ENCODE assay signal across 8 cellular contexts in the genomic region with DNA sequence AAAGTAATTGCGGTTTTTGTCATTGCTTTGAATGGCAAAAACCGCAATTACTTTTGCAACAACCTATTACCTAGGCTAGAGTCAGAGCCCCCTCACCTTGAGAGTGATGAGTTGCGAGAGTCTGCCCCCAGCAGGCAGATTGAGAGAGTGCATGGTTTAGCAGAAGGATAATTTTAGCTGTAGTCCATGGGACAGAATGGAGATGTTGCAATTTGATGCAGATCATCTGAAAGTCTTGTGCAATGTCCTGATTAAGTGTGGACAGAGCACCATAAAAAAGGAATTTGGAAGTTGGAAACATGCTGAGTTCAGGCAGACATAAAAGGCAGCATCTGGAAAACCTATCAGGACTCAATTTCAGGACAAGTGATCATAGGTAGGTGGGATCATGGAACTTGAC. TPM values are rescaled to one million over a fixed set of nuclear protein-coding genes. Genes with fewer than 3 reads are reported as not detected.
A peak's percentile ranks its signal among the peaks of the same experiment; 100 is the strongest.
DNase-seq lines count a peak whose midpoint lies in the region; ATAC-seq, FAIRE-seq and TF ChIP-seq lines count a peak whose summit lies in the region.

No MANE protein-coding gene starts in this region.

- H3K4me3 ChIP-seq in NT2/D1 (ENCODE audit: insufficient read length, low read depth): no peak overlapping the region

- H3K27ac ChIP-seq in 22Rv1: no peak overlapping the region
- H3K27ac ChIP-seq in epithelial cell of prostate: peak overlapping the region; percentile 61
- no peak overlapping the region for H3K27ac ChIP-seq in CD4-positive, alpha-beta T cell (ENCODE audit: low read depth, low read length)
- no peak overlapping the region for H3K27ac ChIP-seq in foreskin keratinocyte

- H3K4me1 Mint-ChIP-seq in neural crest cell: no peaks in the 10 kb centered on the region
- H3K4me1 Mint-ChIP-seq in CD4-positive, alpha-beta T cell (ENCODE audit: low read depth): no peaks in the 10 kb centered on the region

- no peak overlapping the region for H3K4me3 Mint-ChIP-seq in neural crest cell
- no peak overlapping the region for H3K4me3 Mint-ChIP-seq in CD4-positive, alpha-beta T cell

- POLR2A ChIA-PET in CD4-positive, alpha-beta T cell (lab: Charles Lee): no interaction called here

- no peak for TF ChIP-seq POLR2A in GM12891 (IDR thresholded peaks at IDR 0.05; ENCODE audit: low read depth, low read length)

- no peak overlapping the region for H3K9ac ChIP-seq in NT2/D1 (ENCODE audit: insufficient read length, low read depth)

- intact Hi-C loops in CD4-positive, alpha-beta T cell (cut with DNase I, micrococcal nuclease): no loop called here

- peaks cover 3% of the 10 kb centered on the region for H3K4me1 ChIP-seq in NT2/D1 (ENCODE audit: insufficient read depth, insufficient read length)
- no peaks in the 10 kb centered on the region for H3K4me1 ChIP-seq in foreskin keratinocyte

- CTCF ChIA-PET in CD4-positive, alpha-beta T cell (lab: Charles Lee): interaction anchor here (0.7 kb wide), 1 partner anchor 8 kb away, joined by 3 read pairs; no protein-coding TSS in a partner anchor

- H3K36me3 ChIP-seq in NT2/D1 (ENCODE audit: insufficient read depth, insufficient read length, low read length): no peaks in the 10 kb centered on the region

- ATAC-seq in HG02852 (IDR thresholded peaks at IDR 0.05; ENCODE audit: unreplicated experiment) (peak; percentile 61), foreskin keratinocyte (no peak)
- no peak for ATAC-seq in CD4-positive, alpha-beta T cell (ENCODE audit: poor library complexity)

- peak; percentile 24 for DNase-seq in GM12891 (ENCODE audit: insufficient read length, low spot score)
- peak; percentile 71 for DNase-seq in NT2/D1 (ENCODE audit: low read depth, low spot score)
- peak; percentile 43 for DNase-seq in epithelial cell of prostate (ENCODE audit: low read depth, low spot score)
- peak; percentile 6 for DNase-seq in neural crest cell (ENCODE audit: low read depth, low spot score)
- DNase-seq in CD4-positive, alpha-beta T cell: no peak
- no peak for DNase-seq in foreskin keratinocyte

- H3K9me3 Mint-ChIP-seq in neural crest cell: no peaks in the 10 kb centered on the region
- no peaks in the 10 kb centered on the region for H3K9me3 Mint-ChIP-seq in CD4-positive, alpha-beta T cell

- FAIRE-seq in GM12891 (lab: Jason Lieb, UNC): peak; percentile 95

- no peaks in the 10 kb centered on the region for H3K27me3 ChIP-seq in NT2/D1 (ENCODE audit: insufficient read depth, insufficient read length)
- H3K27me3 ChIP-seq in CD4-positive, alpha-beta T cell (ENCODE audit: control insufficient read depth, insufficient read depth, low read length): no peaks in the 10 kb centered on the region
- H3K27me3 ChIP-seq in foreskin keratinocyte: no peaks in the 10 kb centered on the region

- TF ChIP-seq CTCF in 22Rv1 (IDR thresholded peaks at IDR 0.05): peak; percentile 95
- peak; percentile 60 for TF ChIP-seq CTCF in neural crest cell (conservative IDR thresholded peaks at IDR 0.05)
- TF ChIP-seq CTCF in CD4-positive, alpha-beta T cell (IDR thresholded peaks at IDR 0.05): no peak
- no peak for TF ChIP-seq CTCF in foreskin keratinocyte (conservative IDR thresholded peaks at IDR 0.05)

- H3K9me3 ChIP-seq in NT2/D1 (ENCODE audit: insufficient read depth, low read length): no peaks in the 10 kb centered on the region
- no peaks in the 10 kb centered on the region for H3K9me3 ChIP-seq in CD4-positive, alpha-beta T cell (ENCODE audit: control insufficient read depth, low read length)

- H3K27me3 Mint-ChIP-seq in neural crest cell (ENCODE audit: low read depth): no peaks in the 10 kb centered on the region
- peaks cover 9% of the 10 kb centered on the region for H3K27me3 Mint-ChIP-seq in CD4-positive, alpha-beta T cell

- H3K27ac Mint-ChIP-seq in neural crest cell (ENCODE audit: unreplicated experiment): no peak overlapping the region
- H3K27ac Mint-ChIP-seq in CD4-positive, alpha-beta T cell: no peak overlapping the region

- H3K36me3 Mint-ChIP-seq in neural crest cell (ENCODE audit: low read depth): no peaks in the 10 kb centered on the region
- no peaks in the 10 kb centered on the region for H3K36me3 Mint-ChIP-seq in CD4-positive, alpha-beta T cell (ENCODE audit: low read depth)

TF ChIP-seq in GM12891, 5 proteins besides CTCF, POLR2A, EP300 and RAD21:
- TF ChIP-seq SPI1 (IDR thresholded peaks at IDR 0.05; ENCODE audit: low read depth, low read length) (no peak), PAX5 (IDR thresholded peaks at IDR 0.05; ENCODE audit: insufficient read depth, low read length, severe bottlenecking) (no peak), POLR2AphosphoS5 (IDR thresholded peaks at IDR 0.05; ENCODE audit: low read depth, low read length) (no peak), POU2F2 (IDR thresholded peaks at IDR 0.05; ENCODE audit: low read depth, low read length) (no peak), TAF1 (IDR thresholded peaks at IDR 0.05; ENCODE audit: low read depth, low read length) (no peak)
TF ChIP-seq in GM12891: peak in this region for 0.

RNA-seq across cellular contexts. Expression of gene GPR141, which starts 48.7 kb away (rescaled TPM):
- 3.9 TPM for polyA plus RNA-seq in GM12891 (2012; ENCODE audit: low read depth, missing spikeins)
- total RNA-seq in neural crest cell: 0.26 TPM in 1 of 2 replicates, not detected in the other
- not detected for total RNA-seq in CD4-positive, alpha-beta T cell
- total RNA-seq in foreskin keratinocyte: not detected in 2 replicates
- polyA plus RNA-seq in foreskin keratinocyte: not detected in 2 replicates

Comparison
In these comparisons a context has a peak if more than half of its experiments do, and no peak if none do; other contexts are left out.
1. CTCF ChIP-seq: peak in 22Rv1 (single experiment) and neural crest cell (single experiment); none in CD4-positive, alpha-beta T cell (single experiment) and foreskin keratinocyte (single experiment).
2. DNase-seq: peak in GM12891 (single experiment), NT2/D1 (single experiment), epithelial cell of prostate (single experiment) and neural crest cell (single experiment); none in CD4-positive, alpha-beta T cell (0 of 10) and foreskin keratinocyte (0 of 2).